ENCODE assay signal across 8 cellular contexts in the genomic region with DNA sequence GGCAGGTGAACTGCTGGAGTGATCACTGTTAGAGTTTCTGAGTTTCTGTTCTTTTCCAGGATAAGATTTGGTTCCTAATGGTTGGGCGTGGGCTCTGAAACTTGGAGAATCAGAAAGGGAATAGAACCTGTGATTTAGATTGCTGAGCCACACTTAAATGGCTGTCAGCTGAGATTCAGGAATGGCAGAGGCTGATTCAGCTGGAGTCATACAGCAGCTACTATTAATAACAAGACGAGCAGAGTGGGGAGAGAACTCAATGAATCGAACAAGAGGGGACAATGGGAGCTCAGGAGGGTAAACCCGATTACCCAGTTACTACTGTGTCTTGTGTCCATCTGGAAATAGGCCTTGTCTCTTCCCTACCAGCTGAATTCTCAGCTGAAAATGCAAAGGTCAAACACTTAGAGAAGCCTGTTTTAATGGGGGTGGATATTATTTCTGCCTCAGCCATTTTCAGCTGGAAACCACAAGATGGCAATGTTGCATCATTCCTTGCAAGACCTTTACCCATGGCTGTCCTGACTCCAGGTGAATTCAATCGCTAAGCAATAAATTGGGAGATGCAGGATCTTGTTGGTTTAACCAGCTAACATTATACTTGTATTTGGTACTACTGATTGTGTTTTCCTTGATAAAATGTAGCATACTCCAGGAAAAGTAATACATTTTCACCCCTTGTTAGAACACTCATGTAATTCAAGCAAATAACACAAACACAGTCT.
DNase-seq lines count a peak whose midpoint lies in the region; ATAC-seq and TF ChIP-seq lines count a peak whose summit lies in the region.

No MANE protein-coding gene starts in this region.

- ATAC-seq in GM19023 (IDR thresholded peaks at IDR 0.05; ENCODE audit: unreplicated experiment) (peak; percentile 87), HG03097 (IDR thresholded peaks at IDR 0.05; ENCODE audit: low FRiP score, unreplicated experiment) (peak; percentile 63), Right ventricle myocardium superior (ENCODE audit: poor library complexity) (peak; percentile 98), HG03135 (IDR thresholded peaks at IDR 0.05; ENCODE audit: unreplicated experiment) (no peak)

- intact Hi-C loops in Right ventricle myocardium superior (cut with DNase I): loop anchor here (2.0 kb wide), 1 partner anchor 44 kb away; no protein-coding TSS in a partner anchor

- no peak overlapping the region for H3K4me3 ChIP-seq in WERI-Rb-1 (ENCODE audit: low read depth, low read length)

- no peaks in the 10 kb centered on the region for H3K36me3 ChIP-seq in WERI-Rb-1

- H3K27me3 ChIP-seq in WERI-Rb-1 (ENCODE audit: insufficient read depth, low read depth, severe bottlenecking): no peaks in the 10 kb centered on the region

- DNase-seq in COLO829 (ENCODE audit: low spot score): peak; percentile 83
- DNase-seq in NCI-H2107 treated with DMSO at 0.1 percent for 48 hours (lab: John Stamatoyannopoulos, UW; ENCODE audit: unreplicated experiment): peak; percentile 47
- peak; percentile 57 for DNase-seq in WERI-Rb-1
- DNase-seq in Right ventricle myocardium superior: no peak
- peak; percentile 82 for DNase-seq in putamen (ENCODE audit: low spot score)

- H3K27ac ChIP-seq in WERI-Rb-1: peak overlapping the region; percentile 64

- H3K9me3 ChIP-seq in WERI-Rb-1 (ENCODE audit: severe bottlenecking): no peaks in the 10 kb centered on the region

- TF ChIP-seq CTCF in WERI-Rb-1 (IDR thresholded peaks at IDR 0.05; ENCODE audit: low read depth, low read length): peak; percentile 80
